Comparison of ENCODE assay signal across 29 cellular contexts in the genomic region with DNA sequence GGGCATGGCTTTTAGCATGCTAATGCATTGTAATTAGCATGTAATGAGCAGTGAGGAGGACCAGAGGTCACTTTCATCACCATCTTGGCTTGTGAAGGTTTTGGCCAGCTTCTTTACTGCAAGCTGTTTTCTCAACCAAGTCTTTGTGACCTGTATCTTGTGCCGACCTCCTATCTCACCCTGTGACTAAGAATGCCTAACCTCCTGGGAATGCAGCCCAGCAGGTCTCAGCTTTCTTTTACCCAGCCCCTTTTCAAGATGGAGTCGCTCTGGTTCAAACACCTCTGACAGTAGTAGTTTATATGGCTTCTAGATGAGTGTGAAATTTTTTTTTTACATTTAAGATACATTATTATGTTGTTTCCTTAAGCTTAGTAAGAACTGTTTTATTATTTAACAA.
DNase-seq lines count a peak whose midpoint lies in the region; ATAC-seq, FAIRE-seq and TF ChIP-seq lines count a peak whose summit lies in the region.
"Had no signal": no experiment of that assay in that cellular context is flagged by ENCODE, and none has a peak within 500 bp of the region (broad histone marks: within the 10 kb centered on the region; RNA-seq: fewer than 3 reads in every experiment).

No MANE protein-coding gene starts in this region.

- no peak for TF ChIP-seq CTCF in choroid plexus epithelial cell (conservative IDR thresholded peaks at IDR 0.05; ENCODE audit: low read depth, low read length)
- no peak for TF ChIP-seq CTCF in pancreas (IDR thresholded peaks at IDR 0.05)

- no peak overlapping the region for H2BK120ac ChIP-seq in neuronal stem cell (ENCODE audit: low read depth, low read length)

- H4K91ac ChIP-seq in neuronal stem cell (ENCODE audit: low read depth, low read length, poor library complexity) = no peak overlapping the region

- H3K27me3 ChIP-seq in neuronal stem cell (ENCODE audit: control insufficient read depth in 3 of 3, insufficient read depth in 3 of 3, low read depth in 1 of 3, low read length in 3 of 3) (no peaks in the 10 kb centered on the region), pancreas (no peaks in the 10 kb centered on the region)
- H3K27me3 ChIP-seq: SJCRH30 had no signal

- H3K27me3 Mint-ChIP-seq in stimulated activated naive CD8-positive, alpha-beta T cell treated with anti-CD3 and anti-CD28 coated beads, Interleukin-15, amount 100 ng/mL, for 72 hours = no peaks in the 10 kb centered on the region
- H3K27me3 Mint-ChIP-seq: CD4-positive, alpha-beta memory T cell had no signal

- H3K4me1 ChIP-seq in neuronal stem cell (ENCODE audit: control insufficient read depth in 2 of 2, insufficient read depth in 1 of 2, low read depth in 1 of 2, low read length in 2 of 2) (peaks cover 1 to 7% of the 10 kb centered on the region in 2 donors), pancreas (no peaks in the 10 kb centered on the region)
- H3K4me1 ChIP-seq: A549, SJCRH30 had no signal

- H3K4me3 ChIP-seq in choroid plexus epithelial cell (ENCODE audit: low read depth, low read length) (no peak overlapping the region), neuronal stem cell (ENCODE audit: low read length in 2 of 2) (no peak overlapping the region), pancreas (no peak overlapping the region)
- H3K4me3 ChIP-seq: A549, K562, SJCRH30 had no signal

- DNase-seq in ELF-1 (ENCODE audit: low read depth, low spot score) (peak; percentile 40), M059J (ENCODE audit: low read depth) (peak; percentile 31), choroid plexus epithelial cell (ENCODE audit: low read depth) (peak; percentile 12), neuronal stem cell (ENCODE audit: low spot score) (no peak), pancreas (no peak)
- no peak for DNase-seq in stimulated activated naive CD8-positive, alpha-beta T cell treated with anti-CD3 and anti-CD28 coated beads, Interleukin-15, amount 100 ng/mL, for 72 hours
- DNase-seq: C1 segment of cervical spinal cord; CD4-positive, alpha-beta memory T cell; COR-L47; DMS 273 treated with DMSO at 0.1 percent for 48 hours; DMS79; Kasumi-1; NCI-H1105 treated with DMSO at 0.1 percent for 48 hours; NCI-H146; NCI-H1930; NCI-H2107; NCI-H524; NCI-H748 treated with DMSO at 0.1 percent for 48 hours; NK-92 treated with Interleukin-12 subunit alpha and Interleukin-12 subunit beta, amount 100 ng/mL, for 24 hours; PC-3; SJCRH30 had no signal

- H3K79me1 ChIP-seq in neuronal stem cell (ENCODE audit: low read depth, low read length) = no peaks in the 10 kb centered on the region

- no peak overlapping the region for H2BK12ac ChIP-seq in neuronal stem cell (ENCODE audit: low read length)

- H3K4ac ChIP-seq in neuronal stem cell (ENCODE audit: low read length) = no peak overlapping the region

- FAIRE-seq in pancreas (lab: Jason Lieb, UNC) = no peak
- FAIRE-seq: A549, GM18507, HepG2, K562 had no signal

- no peaks in the 10 kb centered on the region for H3K4me1 Mint-ChIP-seq in stimulated activated naive CD8-positive, alpha-beta T cell treated with anti-CD3 and anti-CD28 coated beads, Interleukin-15, amount 100 ng/mL, for 72 hours
- H3K4me1 Mint-ChIP-seq: CD4-positive, alpha-beta memory T cell had no signal

- H3K36me3 ChIP-seq in neuronal stem cell (replicated peaks in 1 of 2; ENCODE audit: control insufficient read depth in 2 of 2, insufficient read depth in 2 of 2, low read length in 2 of 2) (no peaks in the 10 kb centered on the region), pancreas (no peaks in the 10 kb centered on the region)
- H3K36me3 ChIP-seq: SJCRH30 had no signal

- H3K27ac Mint-ChIP-seq in stimulated activated naive CD8-positive, alpha-beta T cell treated with anti-CD3 and anti-CD28 coated beads, Interleukin-15, amount 100 ng/mL, for 72 hours = no peak overlapping the region
- H3K27ac Mint-ChIP-seq: CD4-positive, alpha-beta memory T cell had no signal

- no peak overlapping the region for H3K4me2 ChIP-seq in neuronal stem cell (ENCODE audit: insufficient read depth, low read length, poor library complexity, severe bottlenecking)
- H3K4me2 ChIP-seq: A549 had no signal

- no peak overlapping the region for H2BK5ac ChIP-seq in neuronal stem cell (ENCODE audit: low read length)

- no peak overlapping the region for H3K9ac ChIP-seq in neuronal stem cell (ENCODE audit: low read depth, low read length, poor library complexity)

- H2AK5ac ChIP-seq in neuronal stem cell (ENCODE audit: low read depth, low read length) = no peak overlapping the region

- WGBS in neuronal stem cell (ENCODE audit: extremely low coverage in 2 of 2, insufficient read length in 2 of 2, insufficient replicate concordance in 1 of 2), 2 donors = no CpG with 5 or more reads among the region's 2 CpGs
- 36 to 42% methylated on average over 2 of the region's 2 CpGs for WGBS in pancreas, 2 donors

- H3K9me3 ChIP-seq in neuronal stem cell (replicated peaks in 1 of 2; ENCODE audit: control insufficient read depth in 2 of 2, insufficient read depth in 1 of 2, low read depth in 1 of 2, low read length in 2 of 2) = peaks cover 2 to 4% of the 10 kb centered on the region in 2 donors
- no peaks in the 10 kb centered on the region for H3K9me3 ChIP-seq in pancreas
- H3K9me3 ChIP-seq: A549, SJCRH30 had no signal

- H3K23ac ChIP-seq in neuronal stem cell (ENCODE audit: low read depth, low read length, poor library complexity) = no peak overlapping the region

- no peak overlapping the region for H3K4me3 Mint-ChIP-seq in stimulated activated naive CD8-positive, alpha-beta T cell treated with anti-CD3 and anti-CD28 coated beads, Interleukin-15, amount 100 ng/mL, for 72 hours
- H3K4me3 Mint-ChIP-seq: CD4-positive, alpha-beta memory T cell had no signal

- no peak overlapping the region for H3K27ac ChIP-seq in neuronal stem cell (replicated peaks; ENCODE audit: low read length)
- H3K27ac ChIP-seq in pancreas = no peak overlapping the region
- H3K27ac ChIP-seq: A549, SJCRH30 had no signal

- peak overlapping the region; percentile 15 for H2AFZ ChIP-seq in neuronal stem cell (ENCODE audit: low read length)

- no peak overlapping the region for H2BK15ac ChIP-seq in neuronal stem cell (ENCODE audit: low read length)

- H4K8ac ChIP-seq in neuronal stem cell (ENCODE audit: low read depth, low read length) = no peak overlapping the region

- no peak overlapping the region for H3K14ac ChIP-seq in neuronal stem cell (ENCODE audit: low read length)

- H3K18ac ChIP-seq in neuronal stem cell (ENCODE audit: low read length) = no peak overlapping the region

- no peak for ATAC-seq in pancreas
- ATAC-seq in stimulated activated naive CD8-positive, alpha-beta T cell treated with anti-CD3 and anti-CD28 coated beads, Interleukin-15, amount 100 ng/mL, for 72 hours = no peak
- ATAC-seq in GM19328 (IDR thresholded peaks at IDR 0.05; ENCODE audit: unreplicated experiment) = no peak
- ATAC-seq: A549, HCT116, HepG2, K562, PC-3, Right ventricle myocardium inferior, SK-N-SH treated with all-trans-retinoic acid at 6 μM for 48 hours had no signal

- H3K9me3 Mint-ChIP-seq in stimulated activated naive CD8-positive, alpha-beta T cell treated with anti-CD3 and anti-CD28 coated beads, Interleukin-15, amount 100 ng/mL, for 72 hours = peaks cover 0 to 10% of the 10 kb centered on the region in 2 donors

- intact Hi-C loops in pancreas (cut with DNase I) = no loop called here

Comparison
In these comparisons a context has a peak if more than half of its experiments do, and no peak if none do; other contexts are left out.
1. DNase-seq: peak in ELF-1 (single experiment), M059J (single experiment) and choroid plexus epithelial cell (single experiment); none in neuronal stem cell (single experiment), pancreas (0 of 6) and stimulated activated naive CD8-positive, alpha-beta T cell treated with anti-CD3 and anti-CD28 coated beads, Interleukin-15, amount 100 ng/mL, for 72 hours (0 of 2).